8 cellular contexts compared by ENCODE assay signal in genomic region chr6:155340464-155341129, GRCh38. TPM values are rescaled to one million over a fixed set of nuclear protein-coding genes. Genes with fewer than 3 reads are reported as not detected.
DNase-seq lines count a peak whose midpoint lies in the region; ATAC-seq and TF ChIP-seq lines count a peak whose summit lies in the region.

No MANE protein-coding gene starts in this region.

- in situ Hi-C loops in IMR-90 (cut with MboI; ENCODE audit: low sequenced_read_pairs), result loop anchor here (25.0 kb wide), 5 partner anchors 422 to 1847 kb away; no protein-coding TSS in a partner anchor

- peak overlapping the region; percentile 44 for H3K4me2 ChIP-seq in DOHH2 (ENCODE audit: low read length)
- H3K4me2 ChIP-seq in IMR-90 (ENCODE audit: low read depth, low read length), result no peak overlapping the region

- H3K18ac ChIP-seq in IMR-90 (ENCODE audit: low read depth, low read length), result peak overlapping the region; percentile 33; the same call in 1 of the 2 replicates

- no peaks in the 10 kb centered on the region for H3K79me1 ChIP-seq in IMR-90 (ENCODE audit: low read depth in 1 of 2, low read length in 2 of 2)

- POLR2A ChIA-PET in IMR-90 (lab: Charles Lee; ENCODE audit: unreplicated experiment), result no interaction called here

- peak overlapping the region; percentile 26 for H2AFZ ChIP-seq in IMR-90 (replicated peaks; ENCODE audit: low read length, poor library complexity)

- no peak for TF ChIP-seq CTCF in DOHH2 (IDR thresholded peaks at IDR 0.05; ENCODE audit: low read depth, low read length, poor library complexity, severe bottlenecking)
- peak; percentile 56 for TF ChIP-seq CTCF in IMR-90 (conservative IDR thresholded peaks at IDR 0.05; ENCODE audit: low read depth, low read length)
- TF ChIP-seq CTCF in fibroblast of pulmonary artery (IDR thresholded peaks at IDR 0.05; ENCODE audit: low read length, missing control alignments), result peak; percentile 54
- no peak for TF ChIP-seq CTCF in ascending aorta (IDR thresholded peaks at IDR 0.05)

- no peaks in the 10 kb centered on the region for H3K9me2 ChIP-seq in DOHH2 (replicated peaks; ENCODE audit: control insufficient read depth, low read length)

- no peaks in the 10 kb centered on the region for H3K79me2 ChIP-seq in DOHH2 (ENCODE audit: control insufficient read depth, low read length)

- H3K27ac ChIP-seq in DOHH2 (ENCODE audit: low read depth, low read length) (peak overlapping the region; percentile 55), IMR-90 (ENCODE audit: insufficient read depth, low read length) (no peak overlapping the region), ascending aorta (no peak overlapping the region)

- peak overlapping the region; percentile 81 for H3K14ac ChIP-seq in IMR-90 (replicated peaks; ENCODE audit: low read depth, low read length)

- intact Hi-C loops in IMR-90 (cut with micrococcal nuclease) (loop anchor here (1.0 kb wide), 1 partner anchor 155 kb away; no protein-coding TSS in a partner anchor), ascending aorta (cut with DNase I) (no loop called here)

- H4K20me1 ChIP-seq in DOHH2 (ENCODE audit: control insufficient read depth, insufficient read depth, low read depth, low read length) (no peaks in the 10 kb centered on the region), IMR-90 (ENCODE audit: insufficient read depth, low read length) (no peaks in the 10 kb centered on the region)

- peak overlapping the region; percentile 82 for H3K4ac ChIP-seq in IMR-90 (ENCODE audit: low read depth, low read length)

- TF ChIP-seq RAD21 in IMR-90 (IDR thresholded peaks at IDR 0.05; ENCODE audit: low read length), result peak; percentile 78

- H2BK15ac ChIP-seq in IMR-90 (ENCODE audit: low read depth, low read length), result peak overlapping the region; percentile 77; the same call in 2 of the 3 replicates

- H2BK120ac ChIP-seq in IMR-90 (ENCODE audit: low read depth, low read length), result peak overlapping the region; percentile 83

- peaks cover 39% of the 10 kb centered on the region for H3K9me3 ChIP-seq in DOHH2 (ENCODE audit: control insufficient read depth, insufficient read depth, low read length)
- H3K9me3 ChIP-seq in IMR-90 (ENCODE audit: control insufficient read depth, insufficient read depth, low read length), result peaks cover 2% of the 10 kb centered on the region; the same call in 1 of the 2 replicates
- H3K9me3 ChIP-seq in ascending aorta, result peaks cover 9 to 10% of the 10 kb centered on the region in 2 donors

- H3K4me3 ChIP-seq in DOHH2 (ENCODE audit: low read length) (peak overlapping the region; percentile 42), IMR-90 (ENCODE audit: insufficient read depth, low read depth, low read length) (no peak overlapping the region), fibroblast of pulmonary artery (replicated peaks; ENCODE audit: low read depth, low read length) (no peak overlapping the region), ascending aorta (no peak overlapping the region)

- no peak overlapping the region; the same call in 1 of the 2 replicates for H3K23ac ChIP-seq in IMR-90 (ENCODE audit: low read depth, low read length)

- no peak for TF ChIP-seq POLR2A in IMR-90 (IDR thresholded peaks at IDR 0.05; ENCODE audit: low read depth, low read length)

- no TSS peak for BruUV-seq in IMR-90 (replicated peaks; lab: Mats Ljungman, UMichigan)

- H3K9ac ChIP-seq in IMR-90 (ENCODE audit: low read depth, low read length), result no peak overlapping the region

- H2BK5ac ChIP-seq in IMR-90 (ENCODE audit: low read depth, low read length, poor library complexity, severe bottlenecking), result peak overlapping the region; percentile 74

- peak overlapping the region; percentile 83 for H4K91ac ChIP-seq in IMR-90 (ENCODE audit: insufficient read depth, low read depth, low read length)

- peak overlapping the region; percentile 88; the same call in 1 of the 2 replicates for H2AK5ac ChIP-seq in IMR-90 (ENCODE audit: low read depth, low read length)

- H3K4me1 ChIP-seq in DOHH2 (ENCODE audit: control insufficient read depth, low read length) (peaks cover 43% of the 10 kb centered on the region), IMR-90 (ENCODE audit: control insufficient read depth, insufficient read depth, low read length) (peaks cover 2% of the 10 kb centered on the region; the same call in 1 of the 2 replicates), ascending aorta (no peaks in the 10 kb centered on the region)

- H4K8ac ChIP-seq in IMR-90 (ENCODE audit: low read depth in 2 of 2, low read length in 2 of 2), result peak overlapping the region; percentile 48 to 60

- peaks cover 18% of the 10 kb centered on the region for H3K36me3 ChIP-seq in DOHH2 (ENCODE audit: control insufficient read depth, low read length)
- H3K36me3 ChIP-seq in IMR-90 (ENCODE audit: control insufficient read depth, insufficient read depth, low read length), result no peaks in the 10 kb centered on the region
- H3K36me3 ChIP-seq in ascending aorta, result no peaks in the 10 kb centered on the region

- CTCF ChIA-PET in IMR-90 (lab: Yijun Ruan, JAX), result interaction anchor here (0.9 to 2.6 kb wide), 6 partner anchors 11 to 195 kb away, joined by 3 to 12 read pairs (median 3); no protein-coding TSS in a partner anchor

- H3K56ac ChIP-seq in IMR-90 (ENCODE audit: extremely low read depth, insufficient read depth, low read length), result no peak overlapping the region

- H3K9me1 ChIP-seq in IMR-90 (ENCODE audit: insufficient read depth, low read length), result peaks cover 8% of the 10 kb centered on the region

- peak overlapping the region; percentile 94 for H2BK20ac ChIP-seq in IMR-90 (ENCODE audit: low read depth, low read length)

- ATAC-seq in GM21447 (IDR thresholded peaks at IDR 0.05; ENCODE audit: unreplicated experiment) (peak; percentile 25), IMR-90 (ENCODE audit: low read depth) (peak; percentile 64), HG03469 (IDR thresholded peaks at IDR 0.05; ENCODE audit: unreplicated experiment) (no peak)

- H2AK9ac ChIP-seq in IMR-90 (replicated peaks; ENCODE audit: low read depth, low read length, poor library complexity), result peak overlapping the region; percentile 35

- no CpG with 5 or more reads among the region's 2 CpGs for WGBS in IMR-90 (ENCODE audit: extremely low coverage in 2 of 2, insufficient read length in 1 of 2), 2 experiments

- DNase-seq in IMR-90 (peak; percentile 61), fibroblast of pulmonary artery (ENCODE audit: low read depth) (peak; percentile 67), NCI-H510A (lab: John Stamatoyannopoulos, UW) (no peak), ascending aorta (ENCODE audit: low spot score in 2 of 2) (no peak), SHP77 treated with DMSO at 0.1 percent for 48 hours (lab: John Stamatoyannopoulos, UW) (no peak)

- H3K27me3 ChIP-seq in DOHH2 (ENCODE audit: control insufficient read depth, low read length), result no peaks in the 10 kb centered on the region
- H3K27me3 ChIP-seq in IMR-90 (ENCODE audit: control insufficient read depth, insufficient read depth, low read length), result no peaks in the 10 kb centered on the region
- no peaks in the 10 kb centered on the region for H3K27me3 ChIP-seq in ascending aorta

- dilution Hi-C loops in IMR-90 (cut with HindIII; ENCODE audit: low sequenced_read_pairs, unreplicated experiment), result no loop called here

- H4K5ac ChIP-seq in IMR-90 (ENCODE audit: low read depth, low read length), result peak overlapping the region; percentile 49; the same call in 1 of the 2 replicates

- no peaks in the 10 kb centered on the region for H3F3A ChIP-seq in DOHH2 (ENCODE audit: control insufficient read depth, insufficient read depth)

TF ChIP-seq in IMR-90, 13 proteins besides CTCF, POLR2A, EP300 and RAD21:
- TF ChIP-seq USF2 (IDR thresholded peaks at IDR 0.05; ENCODE audit: low read depth, low read length) (no peak), RFX5 (IDR thresholded peaks at IDR 0.05; ENCODE audit: low read depth, low read length) (no peak), SMC3 (IDR thresholded peaks at IDR 0.05; ENCODE audit: low read depth, low read length) (peak; percentile 69)

RNA-seq across cellular contexts. Expression of gene TFB1M, which starts 26.3 kb away (rescaled TPM):
- total RNA-seq in IMR-90 (2012; rRNA removed), result 22.4 and 28.1 TPM in 2 replicates
- 17.5 and 18.1 TPM in 2 replicates for polyA plus RNA-seq in IMR-90 (2012; rRNA removed)
- 6.0 and 9.4 TPM in 2 replicates for polyA plus RNA-seq in IMR-90 (2012; cell fraction: cytosol; rRNA removed)
- polyA plus RNA-seq in IMR-90 (2012; cell fraction: nucleus; rRNA removed; ENCODE audit: low replicate concordance), result 5.7 and 34.9 TPM in 2 replicates
- 2.9 TPM for total RNA-seq in ascending aorta

Comparison
In these comparisons a context has a peak if more than half of its experiments do, and no peak if none do; other contexts are left out.
1. CTCF ChIP-seq: peak in IMR-90 (single experiment) and fibroblast of pulmonary artery (single experiment); none in DOHH2 (single experiment) and ascending aorta (0 of 3).
2. DNase-seq: peak in IMR-90 (single experiment) and fibroblast of pulmonary artery (single experiment); none in NCI-H510A (single experiment), ascending aorta (0 of 2) and SHP77 treated with DMSO at 0.1 percent for 48 hours (single experiment).